In the genomic region with DNA sequence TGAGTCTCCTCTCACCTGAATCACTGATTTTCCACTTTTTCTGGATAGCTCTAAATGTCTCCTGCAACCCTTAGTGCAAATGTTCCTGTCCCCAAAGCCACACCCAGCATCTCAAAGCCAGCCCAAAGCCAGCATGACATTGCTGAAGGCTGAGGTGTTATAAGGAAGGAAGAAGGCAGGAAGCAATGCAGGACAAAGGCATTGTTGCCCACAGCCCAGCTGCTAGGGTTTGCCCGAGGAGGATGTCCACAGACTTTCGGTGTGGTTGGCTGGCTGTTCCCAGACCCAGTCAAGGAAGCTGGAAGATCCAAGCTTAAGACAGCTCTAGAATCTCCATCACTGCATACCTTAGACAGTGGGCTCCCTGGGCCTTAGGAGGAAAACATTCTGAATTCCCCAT, we compare ENCODE assay signal across 28 cellular contexts. TPM values are rescaled to one million over a fixed set of nuclear protein-coding genes. Genes with fewer than 3 reads are reported as not detected.
"Had no signal": no experiment of that assay in that cellular context is flagged by ENCODE, and none has a peak within 500 bp of the region (broad histone marks: within the 10 kb centered on the region; RNA-seq: fewer than 3 reads in every experiment).

No MANE protein-coding gene starts in this region.

- FAIRE-seq: endometrium, pancreas had no signal

- H3K36me3 ChIP-seq: cardiac muscle cell, esophagus squamous epithelium, lower lobe of right lung, pancreas, right atrium auricular region, tibial nerve, upper lobe of left lung, uterus had no signal

- H3K4me1 ChIP-seq: esophagus squamous epithelium, lower lobe of right lung, pancreas, right atrium auricular region, testis, tibial nerve, uterus had no signal

- H3K4me3 ChIP-seq: cardiac muscle cell, coronary artery, esophagus squamous epithelium, lower lobe of right lung, mucosa of descending colon, pancreas, right atrium auricular region, testis, tibial nerve, upper lobe of left lung, uterus had no signal

- ATAC-seq: effector memory CD8-positive, alpha-beta T cell; left ventricle myocardium superior; lower lobe of right lung; mucosa of descending colon; natural killer cell treated with Interleukin-12 subunit alpha and Interleukin-12 subunit beta and Interleukin-15 and Interleukin-18, amount 100 ng/mL, for 72 hours; pancreas; sciatic nerve; stimulated activated memory B cell treated with anti-CD40 and anti-IgM and Interleukin-4, amounts not matched to agents 10 μg/mL and 1 μg/mL and 100 μg/mL, for 72 hours; stimulated activated naive CD8-positive, alpha-beta T cell treated with anti-CD3 and anti-CD28 coated beads, Interleukin-15, Interleukin-2, amounts not matched to agents 100 U/mL and 50 U/mL, for 24 hours had no signal

- H3K27me3 ChIP-seq: cardiac muscle cell, pancreas, right atrium auricular region, testis, upper lobe of left lung, uterus had no signal

- DNase-seq: effector memory CD8-positive, alpha-beta T cell; esophagus squamous epithelium; foreskin melanocyte; hypothalamus; immature natural killer cell; islet precursor cell; kidney glomerular epithelial cell; left ventricle myocardium superior; lower lobe of right lung; mucosa of descending colon; naive B cell; occipital lobe; pancreas; stimulated activated CD4-positive, alpha-beta T cell treated with anti-CD3 and anti-CD28 coated beads, Interleukin-4, amount 100 ng/mL, for 4 hours; stimulated activated naive CD8-positive, alpha-beta T cell treated with anti-CD3 and anti-CD28 coated beads, Interleukin-15, Interleukin-2, amounts not matched to agents 100 U/mL and 50 U/mL, for 24 hours; substantia nigra; testis; upper lobe of left lung; uterus had no signal

- H3K9me3 ChIP-seq: esophagus squamous epithelium, lower lobe of right lung, mucosa of descending colon, pancreas, testis, upper lobe of left lung, uterus had no signal

- H3K27ac ChIP-seq: cardiac muscle cell, coronary artery, epithelial cell of prostate, esophagus squamous epithelium, lower lobe of right lung, pancreas, right atrium auricular region, testis, tibial nerve, upper lobe of left lung, uterus had no signal

RNA-seq across cellular contexts. Expression of gene CHST1, which starts 23.5 kb away (rescaled TPM):
- total RNA-seq: natural killer cell treated with Interleukin-12 subunit alpha and Interleukin-12 subunit beta and Interleukin-15 and Interleukin-18, amount 100 ng/mL, for 72 hours had no signal
